In the genomic region with DNA sequence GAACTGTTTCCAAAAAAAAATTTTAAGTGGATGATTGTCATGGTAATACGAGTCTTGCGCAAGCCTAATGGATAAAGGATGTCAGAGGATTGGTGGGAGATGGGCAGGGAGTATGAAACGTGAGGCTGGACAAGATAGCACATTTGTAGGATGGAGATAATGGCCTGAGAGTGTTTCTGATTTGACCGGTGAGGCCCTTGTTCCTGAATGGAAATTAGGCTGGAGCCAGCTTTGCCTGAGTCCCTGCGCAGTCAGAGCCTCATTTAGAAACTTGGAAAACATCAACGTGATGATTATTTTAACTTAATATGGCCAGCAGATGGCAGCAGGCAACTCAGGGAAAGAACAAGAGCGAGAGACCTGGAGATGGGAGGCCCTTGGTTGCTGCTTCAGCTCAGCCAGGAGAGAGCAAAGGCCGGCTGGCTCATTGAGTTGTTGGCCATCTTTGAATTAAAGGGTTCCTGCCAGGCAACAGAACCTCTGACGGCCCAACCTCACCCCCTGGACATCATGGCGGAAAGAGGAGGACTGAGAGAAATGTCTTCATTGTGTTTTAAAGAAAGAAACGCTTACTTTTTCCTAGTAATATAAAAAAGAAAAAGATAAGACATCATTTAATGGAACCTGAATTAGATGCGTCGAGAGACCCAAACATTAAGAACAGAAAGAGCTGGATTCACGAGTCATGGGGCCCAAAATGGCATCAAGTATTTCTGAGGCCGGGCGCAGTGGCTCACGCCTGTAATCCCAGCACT, we compare ENCODE assay signal across 8 cellular contexts.
DNase-seq lines count a peak whose midpoint lies in the region; ATAC-seq and TF ChIP-seq lines count a peak whose summit lies in the region.

No MANE protein-coding gene starts in this region.

- H3K9me3 ChIP-seq in fibroblast of lung (ENCODE audit: control insufficient read depth, insufficient read depth, low read depth, low read length) (no peaks in the 10 kb centered on the region), neural cell (ENCODE audit: low read length) (no peaks in the 10 kb centered on the region)

- ATAC-seq in GM21423 (IDR thresholded peaks at IDR 0.05; ENCODE audit: unreplicated experiment) = peak; percentile 77

- H2AFZ ChIP-seq in fibroblast of lung (ENCODE audit: low read length) = peak overlapping the region; percentile 56
- H2AFZ ChIP-seq in neural cell (ENCODE audit: low read depth, low read length) = no peak overlapping the region

- TF ChIP-seq EP300 in neural cell (conservative IDR thresholded peaks at IDR 0.05; ENCODE audit: poor library complexity, severe bottlenecking) = no peak

- no peaks in the 10 kb centered on the region for H3K79me2 ChIP-seq in fibroblast of lung (ENCODE audit: control insufficient read depth, insufficient read depth, low read length)
- H3K79me2 ChIP-seq in neural cell (replicated peaks; ENCODE audit: insufficient read depth, low read length) = no peaks in the 10 kb centered on the region

- TF ChIP-seq RAD21 in neural cell (conservative IDR thresholded peaks at IDR 0.05) = peak; percentile 70

- H4K20me1 ChIP-seq in fibroblast of lung (ENCODE audit: control insufficient read depth, extremely low read depth, insufficient read depth, low read length) (no peaks in the 10 kb centered on the region), neural cell (ENCODE audit: insufficient read depth) (no peaks in the 10 kb centered on the region)

- H3K27me3 ChIP-seq in fibroblast of lung (ENCODE audit: control insufficient read depth, insufficient read depth, low read length) = no peaks in the 10 kb centered on the region
- H3K27me3 ChIP-seq in neural cell (ENCODE audit: insufficient read depth, low read depth, low read length) = no peaks in the 10 kb centered on the region

- DNase-seq in D341Med (ENCODE audit: low spot score) (peak; percentile 81), KG1 (lab: John Stamatoyannopoulos, UW) (peak; percentile 12), OCI-M1 (lab: John Stamatoyannopoulos, UW) (peak; percentile 87), fibroblast of lung (ENCODE audit: low read depth in 2 of 2) (peak; percentile 79 to 94), stromal cell of bone marrow (ENCODE audit: low read depth) (peak; percentile 86)
- peak; percentile 45 for DNase-seq in activated T-cell treated with anti-CD3 and anti-CD28 coated beads, Interleukin-2, amount 50 U/mL, for 1 hour

- no peaks in the 10 kb centered on the region for H3F3A ChIP-seq in neural cell (ENCODE audit: insufficient read depth, low read length, poor library complexity, severe bottlenecking)

- no peaks in the 10 kb centered on the region for H3K9me2 ChIP-seq in neural cell (ENCODE audit: insufficient read depth, low read length)

- H3K4me3 ChIP-seq in fibroblast of lung (replicated peaks in 1 of 4; ENCODE audit: control extremely low read depth in 1 of 4, insufficient read depth in 1 of 4, low read depth in 3 of 4, low read length in 4 of 4) = no peak overlapping the region
- no peak overlapping the region for H3K4me3 ChIP-seq in neural cell (ENCODE audit: low read length)

- TF ChIP-seq CTCF in fibroblast of lung (conservative IDR thresholded peaks at IDR 0.05 in 1 of 2, IDR thresholded peaks at IDR 0.05 in 1 of 2; ENCODE audit: low read depth in 1 of 2, low read length in 2 of 2) (peak; percentile 51 to 59), neural cell (IDR thresholded peaks at IDR 0.05; ENCODE audit: poor library complexity, severe bottlenecking) (peak; percentile 66)

- H3K9ac ChIP-seq in fibroblast of lung (ENCODE audit: insufficient read depth, low read length) = no peak overlapping the region
- no peak overlapping the region for H3K9ac ChIP-seq in neural cell (ENCODE audit: low read length)

- H3K27ac ChIP-seq in fibroblast of lung (ENCODE audit: insufficient read depth, low read length) = no peak overlapping the region
- H3K27ac ChIP-seq in neural cell (ENCODE audit: low read length) = no peak overlapping the region

- no peak overlapping the region for H3K4me2 ChIP-seq in fibroblast of lung (ENCODE audit: extremely low read depth, insufficient read depth, low read length)
- no peak overlapping the region for H3K4me2 ChIP-seq in neural cell (ENCODE audit: low read length)

- H3K36me3 ChIP-seq in fibroblast of lung (ENCODE audit: control insufficient read depth, insufficient read depth, low read length) = no peaks in the 10 kb centered on the region
- H3K36me3 ChIP-seq in neural cell (ENCODE audit: insufficient read depth, low read length) = no peaks in the 10 kb centered on the region

- H3K4me1 ChIP-seq in fibroblast of lung (ENCODE audit: control insufficient read depth, extremely low read depth, insufficient read depth, low read length) = no peaks in the 10 kb centered on the region

TF ChIP-seq in neural cell, 6 proteins besides CTCF, POLR2A, EP300 and RAD21:
- TF ChIP-seq, protein P1, sequence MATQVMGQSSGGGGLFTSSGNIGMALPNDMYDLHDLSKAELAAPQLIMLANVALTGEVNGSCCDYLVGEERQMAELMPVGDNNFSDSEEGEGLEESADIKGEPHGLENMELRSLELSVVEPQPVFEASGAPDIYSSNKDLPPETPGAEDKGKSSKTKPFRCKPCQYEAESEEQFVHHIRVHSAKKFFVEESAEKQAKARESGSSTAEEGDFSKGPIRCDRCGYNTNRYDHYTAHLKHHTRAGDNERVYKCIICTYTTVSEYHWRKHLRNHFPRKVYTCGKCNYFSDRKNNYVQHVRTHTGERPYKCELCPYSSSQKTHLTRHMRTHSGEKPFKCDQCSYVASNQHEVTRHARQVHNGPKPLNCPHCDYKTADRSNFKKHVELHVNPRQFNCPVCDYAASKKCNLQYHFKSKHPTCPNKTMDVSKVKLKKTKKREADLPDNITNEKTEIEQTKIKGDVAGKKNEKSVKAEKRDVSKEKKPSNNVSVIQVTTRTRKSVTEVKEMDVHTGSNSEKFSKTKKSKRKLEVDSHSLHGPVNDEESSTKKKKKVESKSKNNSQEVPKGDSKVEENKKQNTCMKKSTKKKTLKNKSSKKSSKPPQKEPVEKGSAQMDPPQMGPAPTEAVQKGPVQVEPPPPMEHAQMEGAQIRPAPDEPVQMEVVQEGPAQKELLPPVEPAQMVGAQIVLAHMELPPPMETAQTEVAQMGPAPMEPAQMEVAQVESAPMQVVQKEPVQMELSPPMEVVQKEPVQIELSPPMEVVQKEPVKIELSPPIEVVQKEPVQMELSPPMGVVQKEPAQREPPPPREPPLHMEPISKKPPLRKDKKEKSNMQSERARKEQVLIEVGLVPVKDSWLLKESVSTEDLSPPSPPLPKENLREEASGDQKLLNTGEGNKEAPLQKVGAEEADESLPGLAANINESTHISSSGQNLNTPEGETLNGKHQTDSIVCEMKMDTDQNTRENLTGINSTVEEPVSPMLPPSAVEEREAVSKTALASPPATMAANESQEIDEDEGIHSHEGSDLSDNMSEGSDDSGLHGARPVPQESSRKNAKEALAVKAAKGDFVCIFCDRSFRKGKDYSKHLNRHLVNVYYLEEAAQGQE (IDR thresholded peaks at IDR 0.05; ENCODE audit: borderline replicate concordance) = no peak
- peak; percentile 77 for TF ChIP-seq SMC3 (conservative IDR thresholded peaks at IDR 0.05; ENCODE audit: poor library complexity)

Comparison
In these comparisons a context has a peak if more than half of its experiments do, and no peak if none do; other contexts are left out.
1. DNase-seq: peak in every context shown above with its lines; median percentile 87 in OCI-M1; 86 in fibroblast of lung; 86 in stromal cell of bone marrow; 81 in D341Med; 45 in activated T-cell treated with anti-CD3 and anti-CD28 coated beads, Interleukin-2, amount 50 U/mL, for 1 hour; 12 in KG1.